ENCODE assay signal across 10 cellular contexts in the genomic region with DNA sequence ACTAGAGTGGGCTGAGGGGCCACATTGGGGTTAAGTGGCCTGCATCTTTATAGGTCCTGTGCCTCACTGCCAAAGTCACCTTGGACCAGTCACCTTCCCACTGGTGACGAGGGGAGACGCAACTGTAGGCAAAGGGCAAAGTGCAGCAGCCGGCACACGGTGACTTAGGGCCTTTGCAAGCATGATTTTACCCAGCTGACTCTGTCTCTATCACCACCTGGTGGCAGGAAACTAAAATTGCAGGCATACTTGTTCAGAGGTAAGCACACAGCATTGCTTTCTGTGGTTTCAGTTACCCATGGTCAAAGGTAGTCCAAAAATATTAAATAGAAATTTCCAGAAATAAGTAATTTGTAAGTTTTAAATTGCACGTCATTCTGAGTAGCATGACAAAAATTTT.
DNase-seq lines count a peak whose midpoint lies in the region; ATAC-seq, FAIRE-seq and TF ChIP-seq lines count a peak whose summit lies in the region.
"Had no signal": no experiment of that assay in that cellular context is flagged by ENCODE, and none has a peak within 500 bp of the region (broad histone marks: within the 10 kb centered on the region; RNA-seq: fewer than 3 reads in every experiment).

No MANE protein-coding gene starts in this region.

- ATAC-seq in HCT116, result 0 out of 2 replicates have a peak, but pooled peaks have one; percentile 44
- ATAC-seq in activated CD4-positive, CD25-positive, alpha-beta regulatory T cell treated with anti-CD3 and anti-CD28 coated beads, Interleukin-2, amount 50 U/mL, for 24 hours, result no peak

- H3K4me1 Mint-ChIP-seq in Calu3 (ENCODE audit: low read depth, unreplicated experiment), result no peaks in the 10 kb centered on the region

- H3K9me3 Mint-ChIP-seq in Calu3 (ENCODE audit: low read depth, unreplicated experiment), result peaks cover 18% of the 10 kb centered on the region

- H3K27ac ChIP-seq in HCT116 (ENCODE audit: low read depth, low read length) (no peak overlapping the region), SU-DHL-6 (ENCODE audit: low read depth, low read length) (no peak overlapping the region)

- TF ChIP-seq POLR2A in HCT116 (IDR thresholded peaks at IDR 0.05; ENCODE audit: borderline replicate concordance, extremely low read depth, insufficient read depth, insufficient read length), result no peak
- TF ChIP-seq POLR2A in GM12892 (IDR thresholded peaks at IDR 0.05; ENCODE audit: low read depth, low read length), result no peak

- no peaks in the 10 kb centered on the region for H3K36me3 ChIP-seq in HCT116 (ENCODE audit: control insufficient read depth in 1 of 2, insufficient read depth in 2 of 2, low read length in 2 of 2)
- no peaks in the 10 kb centered on the region for H3K36me3 ChIP-seq in SU-DHL-6 (ENCODE audit: low read length)

- no peak for DNase-seq in Calu3
- DNase-seq in HCT116 (ENCODE audit: low read depth, low spot score), result peak; percentile 7
- DNase-seq in iris pigment epithelial cell (ENCODE audit: low read depth), result peak; percentile 8
- DNase-seq in NCI-H1417 treated with DMSO at 0.1 percent for 48 hours (lab: John Stamatoyannopoulos, UW), result no peak
- DNase-seq in GM12892 (ENCODE audit: insufficient read length), result no peak
- no peak for DNase-seq in NCI-H2196 treated with DMSO at 0.1 percent for 48 hours (lab: John Stamatoyannopoulos, UW; ENCODE audit: unreplicated experiment)

- no peaks in the 10 kb centered on the region for H3K79me2 ChIP-seq in HCT116 (ENCODE audit: insufficient read depth, low read length)
- no peaks in the 10 kb centered on the region for H3K79me2 ChIP-seq in SU-DHL-6 (ENCODE audit: insufficient read depth, low read length)

- no peaks in the 10 kb centered on the region for H3K36me3 Mint-ChIP-seq in Calu3 (ENCODE audit: insufficient read depth, unreplicated experiment)

- TF ChIP-seq RAD21 in HCT116 (IDR thresholded peaks at IDR 0.05; ENCODE audit: low read depth), result peak; percentile 38

- TF ChIP-seq CTCF in Calu3 (IDR thresholded peaks at IDR 0.05; ENCODE audit: unreplicated experiment), result peak; percentile 29
- peak in 2 of 3 experiments; percentile 59 to 60; a peak in 4 of 6 replicates for TF ChIP-seq CTCF in HCT116 (IDR thresholded peaks at IDR 0.05 in 2 of 3, conservative IDR thresholded peaks at IDR 0.05 in 1 of 3; ENCODE audit: borderline replicate concordance in 1 of 3, insufficient read depth in 1 of 3, low read depth in 2 of 3, low read length in 2 of 3)
- peak; percentile 63 for TF ChIP-seq CTCF in SU-DHL-6 (IDR thresholded peaks at IDR 0.05; ENCODE audit: insufficient read depth, low read length, poor library complexity, severe bottlenecking)

- RAD21 ChIA-PET in HCT116 (lab: Charles Lee; ENCODE audit: low non-redundant PET in 1 of 2, low total read pairs in 2 of 2, uncharacterized antibody in 2 of 2, unreplicated experiment in 2 of 2), result no interaction called here

- BruUV-seq in Calu3 (replicated peaks; lab: Mats Ljungman, UMichigan) (no TSS peak), HCT116 (replicated peaks; lab: Mats Ljungman, UMichigan) (no TSS peak)

- no peaks in the 10 kb centered on the region for H3K27me3 Mint-ChIP-seq in Calu3 (ENCODE audit: unreplicated experiment)

- H3K27ac Mint-ChIP-seq in Calu3 (ENCODE audit: unreplicated experiment), result no peak overlapping the region
- H3K27ac Mint-ChIP-seq: activated T-helper 1 cell treated with anti-CD3 and anti-CD28 coated beads, Interleukin-12 subunit alpha, Interleukin-12 subunit beta, Interleukin-2, Interleukin-4 antibody, amounts not matched to agents 30 ng/mL and 10 ng/mL and 1 ng/mL, durations not matched to agents 14 hours and 24 hours and 36 hours had no signal

- H3K4me2 ChIP-seq in HCT116 (ENCODE audit: low read length), result no peak overlapping the region
- H3K4me2 ChIP-seq in SU-DHL-6 (ENCODE audit: low read depth, low read length, poor library complexity, severe bottlenecking), result no peak overlapping the region

- POLR2A ChIA-PET in HCT116 (lab: Charles Lee), result no interaction called here

- CTCF ChIA-PET in Calu3 (lab: Charles Lee), result no interaction called here
- CTCF ChIA-PET in HCT116 (lab: Charles Lee), result no interaction called here

- H3K9me2 ChIP-seq in HCT116 (ENCODE audit: insufficient read depth) (no peaks in the 10 kb centered on the region), SU-DHL-6 (replicated peaks; ENCODE audit: insufficient read depth, low read length) (no peaks in the 10 kb centered on the region)

- H3K4me3 Mint-ChIP-seq in Calu3 (ENCODE audit: low read depth, unreplicated experiment), result no peak overlapping the region
- H3K4me3 Mint-ChIP-seq: activated T-helper 1 cell treated with anti-CD3 and anti-CD28 coated beads, Interleukin-12 subunit alpha, Interleukin-12 subunit beta, Interleukin-2, Interleukin-4 antibody, amounts not matched to agents 30 ng/mL and 10 ng/mL and 1 ng/mL, durations not matched to agents 14 hours and 24 hours and 36 hours had no signal

- H3K9me3 ChIP-seq in HCT116 (ENCODE audit: control insufficient read depth in 1 of 2, insufficient read depth in 1 of 2, low read depth in 1 of 2, low read length in 2 of 2), result peaks cover 0 to 11% of the 10 kb centered on the region in 2 experiments; a peak in 2 of 4 replicates
- no peaks in the 10 kb centered on the region for H3K9me3 ChIP-seq in SU-DHL-6 (ENCODE audit: insufficient read depth, low read length)

- intact Hi-C loops in Calu3 (cut with micrococcal nuclease; ENCODE audit: unreplicated experiment), result no loop called here
- intact Hi-C loops in HCT116 (cut with micrococcal nuclease), result no loop called here

- H3F3A ChIP-seq in SU-DHL-6 (ENCODE audit: insufficient read depth), result no peaks in the 10 kb centered on the region

- H3K4me1 ChIP-seq in HCT116 (ENCODE audit: control insufficient read depth in 1 of 2, insufficient read depth in 2 of 2, low read length in 2 of 2), result no peaks in the 10 kb centered on the region

- H3K9ac ChIP-seq in HCT116 (ENCODE audit: low read length), result no peak overlapping the region
- no peak overlapping the region for H3K9ac ChIP-seq in SU-DHL-6 (ENCODE audit: low read length)

- H3K4me3 ChIP-seq in HCT116 (replicated peaks in 1 of 2; ENCODE audit: low read depth in 1 of 2, low read length in 2 of 2) (no peak overlapping the region), SU-DHL-6 (ENCODE audit: insufficient read depth, low read length, poor library complexity, severe bottlenecking) (no peak overlapping the region)

- H3K27me3 ChIP-seq in HCT116 (ENCODE audit: insufficient read depth, low read length), result no peaks in the 10 kb centered on the region
- H3K27me3 ChIP-seq in SU-DHL-6 (ENCODE audit: low read length), result no peaks in the 10 kb centered on the region

- H4K20me1 ChIP-seq in HCT116 (ENCODE audit: insufficient read depth) (no peaks in the 10 kb centered on the region), SU-DHL-6 (ENCODE audit: low read depth, low read length) (no peaks in the 10 kb centered on the region)

- no peak for FAIRE-seq in GM12892 (lab: Jason Lieb, UNC)
- FAIRE-seq: H54 had no signal

- H2AFZ ChIP-seq in HCT116 (ENCODE audit: low read depth, low read length, poor library complexity, severe bottlenecking) (no peak overlapping the region), SU-DHL-6 (ENCODE audit: low read depth, low read length, severe bottlenecking) (no peak overlapping the region)

TF ChIP-seq in HCT116, 20 proteins besides CTCF, POLR2A, EP300 and RAD21:
- TF ChIP-seq TCF7L2 (IDR thresholded peaks at IDR 0.05; ENCODE audit: borderline replicate concordance, extremely low read depth, insufficient read depth, insufficient read length), result no peak
TF ChIP-seq in HCT116: peak in this region for 0.

Comparison
In these comparisons a context has a peak if more than half of its experiments do, and no peak if none do; other contexts are left out.
1. DNase-seq: peak in HCT116 (single experiment) and iris pigment epithelial cell (single experiment); none in Calu3 (single experiment), NCI-H1417 treated with DMSO at 0.1 percent for 48 hours (single experiment), GM12892 (single experiment) and NCI-H2196 treated with DMSO at 0.1 percent for 48 hours (single experiment).
2. Peak in every context shown above with its lines, with median percentiles within 50 percentile points of each other: CTCF ChIP-seq.